19 cellular contexts compared by ENCODE assay signal in the genomic region with DNA sequence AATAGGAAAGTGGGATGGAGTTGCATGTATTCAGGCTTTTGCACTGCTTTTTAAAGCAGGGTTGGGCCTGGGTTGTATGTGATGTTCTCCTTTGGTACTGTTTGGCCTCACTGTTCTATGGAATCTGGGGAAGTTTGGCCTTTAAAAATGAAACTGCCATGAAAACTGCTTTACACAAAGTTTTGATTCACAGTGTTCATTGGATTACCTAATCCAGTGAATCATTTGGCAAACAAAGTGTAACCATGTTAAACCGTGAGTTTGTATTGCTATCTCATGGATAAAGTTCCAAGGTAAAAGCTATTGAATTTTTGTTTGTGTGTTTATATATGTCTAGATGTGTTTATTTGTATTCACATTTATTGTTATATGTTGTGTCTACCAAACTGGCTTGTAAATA.
DNase-seq lines count a peak whose midpoint lies in the region; FAIRE-seq and TF ChIP-seq lines count a peak whose summit lies in the region.
"Had no signal": no experiment of that assay in that cellular context is flagged by ENCODE, and none has a peak within 500 bp of the region (broad histone marks: within the 10 kb centered on the region; RNA-seq: fewer than 3 reads in every experiment).

No MANE protein-coding gene starts in this region.

- no peak for FAIRE-seq in bronchial epithelial cell (lab: Jason Lieb, UNC)
- FAIRE-seq: G401.6, GM12892, GM18507, H54 had no signal

- H3K4me3 ChIP-seq in LNCaP clone FGC (ENCODE audit: low read depth, low read length) (no peak overlapping the region), bronchial epithelial cell (ENCODE audit: low read depth, low read length) (no peak overlapping the region)
- H3K4me3 ChIP-seq: BLaER1 treated with 17β-estradiol and CSF1 and Interleukin-3, amounts not matched to agents 10 nM and 100 nM; GM23338 had no signal

- H3K4me1 Mint-ChIP-seq in activated CD4-positive, alpha-beta T cell treated with anti-CD3 and anti-CD28 coated beads, Interleukin-2, amount 10 ng/mL, durations not matched to agents 24 days and 14 days: no peaks in the 10 kb centered on the region
- H3K4me1 Mint-ChIP-seq in activated CD4-positive, alpha-beta T cell treated with anti-CD3 and anti-CD28 coated beads, Interleukin-2, amount 10 ng/mL, durations not matched to agents 7 days and 5 days: no peaks in the 10 kb centered on the region
- H3K4me1 Mint-ChIP-seq: B cell, GM23338 had no signal

- no peak for TF ChIP-seq CTCF in LNCaP clone FGC (IDR thresholded peaks at IDR 0.05; ENCODE audit: control insufficient read depth, extremely low read depth, insufficient read depth)
- no peak for TF ChIP-seq CTCF in bronchial epithelial cell (IDR thresholded peaks at IDR 0.05; ENCODE audit: insufficient read depth, low read length, severe bottlenecking)
- TF ChIP-seq CTCF in GM10266 (IDR thresholded peaks at IDR 0.05; ENCODE audit: control insufficient read depth, insufficient read depth, low read depth, missing control alignments): no peak

- no peaks in the 10 kb centered on the region for H3K27me3 Mint-ChIP-seq in activated CD4-positive, alpha-beta T cell treated with anti-CD3 and anti-CD28 coated beads, Interleukin-2, amount 10 ng/mL, durations not matched to agents 24 days and 14 days
- H3K27me3 Mint-ChIP-seq in activated CD4-positive, alpha-beta T cell treated with anti-CD3 and anti-CD28 coated beads, Interleukin-2, amount 10 ng/mL, durations not matched to agents 7 days and 5 days: no peaks in the 10 kb centered on the region
- H3K27me3 Mint-ChIP-seq: B cell, IgD-negative memory B cell had no signal

- POLR2A ChIA-PET in activated CD4-positive, alpha-beta T cell treated with anti-CD3 and anti-CD28 coated beads, Interleukin-2, amount 10 ng/mL, durations not matched to agents 7 days and 5 days (lab: Charles Lee): no interaction called here

- H3K27ac Mint-ChIP-seq in activated CD4-positive, alpha-beta T cell treated with anti-CD3 and anti-CD28 coated beads, Interleukin-2, amount 10 ng/mL, durations not matched to agents 24 days and 14 days: no peak overlapping the region
- no peak overlapping the region for H3K27ac Mint-ChIP-seq in activated CD4-positive, alpha-beta T cell treated with anti-CD3 and anti-CD28 coated beads, Interleukin-2, amount 10 ng/mL, durations not matched to agents 7 days and 5 days
- H3K27ac Mint-ChIP-seq: B cell; CD8-positive, alpha-beta T cell; GM23338; IgD-negative memory B cell had no signal

- H3K9me3 Mint-ChIP-seq in activated CD4-positive, alpha-beta T cell treated with anti-CD3 and anti-CD28 coated beads, Interleukin-2, amount 10 ng/mL, durations not matched to agents 24 days and 14 days: peaks cover 3% of the 10 kb centered on the region
- H3K9me3 Mint-ChIP-seq in activated CD4-positive, alpha-beta T cell treated with anti-CD3 and anti-CD28 coated beads, Interleukin-2, amount 10 ng/mL, durations not matched to agents 7 days and 5 days: peaks cover 2% of the 10 kb centered on the region

- intact Hi-C loops in activated CD4-positive, alpha-beta T cell treated with anti-CD3 and anti-CD28 coated beads, Interleukin-2, amount 10 ng/mL, durations not matched to agents 24 days and 14 days (cut with micrococcal nuclease): no loop called here

- CTCF ChIA-PET in activated CD4-positive, alpha-beta T cell treated with anti-CD3 and anti-CD28 coated beads, Interleukin-2, amount 10 ng/mL, durations not matched to agents 7 days and 5 days (lab: Charles Lee): no interaction called here

- no peaks in the 10 kb centered on the region for H3K36me3 ChIP-seq in bronchial epithelial cell (ENCODE audit: control insufficient read depth, insufficient read depth, low read length)
- H3K36me3 ChIP-seq: BLaER1 treated with 17β-estradiol and CSF1 and Interleukin-3, amounts not matched to agents 10 nM and 100 nM had no signal

- H3K4me3 Mint-ChIP-seq in activated CD4-positive, alpha-beta T cell treated with anti-CD3 and anti-CD28 coated beads, Interleukin-2, amount 10 ng/mL, durations not matched to agents 24 days and 14 days: no peak overlapping the region
- no peak overlapping the region for H3K4me3 Mint-ChIP-seq in activated CD4-positive, alpha-beta T cell treated with anti-CD3 and anti-CD28 coated beads, Interleukin-2, amount 10 ng/mL, durations not matched to agents 7 days and 5 days
- H3K4me3 Mint-ChIP-seq: B cell; CD8-positive, alpha-beta T cell; GM23338; IgD-negative memory B cell had no signal

- no peaks in the 10 kb centered on the region for H3K36me3 Mint-ChIP-seq in activated CD4-positive, alpha-beta T cell treated with anti-CD3 and anti-CD28 coated beads, Interleukin-2, amount 10 ng/mL, durations not matched to agents 24 days and 14 days (ENCODE audit: low read depth)
- H3K36me3 Mint-ChIP-seq in activated CD4-positive, alpha-beta T cell treated with anti-CD3 and anti-CD28 coated beads, Interleukin-2, amount 10 ng/mL, durations not matched to agents 7 days and 5 days (ENCODE audit: low read depth): no peaks in the 10 kb centered on the region
- H3K36me3 Mint-ChIP-seq: CD8-positive, alpha-beta T cell; IgD-negative memory B cell had no signal

- DNase-seq in activated CD4-positive, alpha-beta T cell treated with anti-CD3 and anti-CD28 coated beads, Interleukin-2, amount 10 ng/mL, durations not matched to agents 24 days and 14 days: peak; percentile 8
- no peak for DNase-seq in activated CD4-positive, alpha-beta T cell treated with anti-CD3 and anti-CD28 coated beads, Interleukin-2, amount 10 ng/mL, durations not matched to agents 7 days and 5 days
- DNase-seq in LNCaP clone FGC (ENCODE audit: low read depth) (peak; percentile 21), bronchial epithelial cell (ENCODE audit: low read depth) (peak; percentile 8), GM10266 (ENCODE audit: extremely low spot score) (no peak), amygdala (lab: John Stamatoyannopoulos, UW) (no peak)
- DNase-seq in stimulated activated CD4-positive, alpha-beta T cell treated with anti-CD3 and anti-CD28 coated beads, Interleukin-12 subunit alpha, Interleukin-12 subunit beta, amount 100 ng/mL, for 4 hours: no peak
- DNase-seq: 8988T; Calu3; CD8-positive, alpha-beta T cell; HCEC 1CT had no signal

- no peaks in the 10 kb centered on the region for H3K27me3 ChIP-seq in bronchial epithelial cell (ENCODE audit: control insufficient read depth, insufficient read depth, low read length)
- H3K27me3 ChIP-seq: BLaER1 treated with 17β-estradiol and CSF1 and Interleukin-3, amounts not matched to agents 10 nM and 100 nM had no signal

Comparison
In these comparisons a context has a peak if more than half of its experiments do, and no peak if none do; other contexts are left out.
1. DNase-seq: peak in activated CD4-positive, alpha-beta T cell treated with anti-CD3 and anti-CD28 coated beads, Interleukin-2, amount 10 ng/mL, durations not matched to agents 24 days and 14 days (single experiment), LNCaP clone FGC (single experiment) and bronchial epithelial cell (single experiment); none in activated CD4-positive, alpha-beta T cell treated with anti-CD3 and anti-CD28 coated beads, Interleukin-2, amount 10 ng/mL, durations not matched to agents 7 days and 5 days (single experiment), stimulated activated CD4-positive, alpha-beta T cell treated with anti-CD3 and anti-CD28 coated beads, Interleukin-12 subunit alpha, Interleukin-12 subunit beta, amount 100 ng/mL, for 4 hours (single experiment), GM10266 (single experiment) and amygdala (0 of 56).